In genomic region chr21:28719731-28720130, GRCh38 we compare ENCODE assay signal across 25 cellular contexts.
"Had no signal": no experiment of that assay in that cellular context is flagged by ENCODE, and none has a peak within 500 bp of the region (broad histone marks: within the 10 kb centered on the region; RNA-seq: fewer than 3 reads in every experiment).

No MANE protein-coding gene starts in this region.

- H3K36me3 Mint-ChIP-seq: activated naive CD4-positive, alpha-beta T cell treated with anti-CD3 and anti-CD28 coated beads, Interleukin-2, amount 50 U/mL, for 24 hours; WTC11 had no signal

- H3K27me3 Mint-ChIP-seq: activated CD4-positive, alpha-beta T cell treated with anti-CD3 and anti-CD28 coated beads, Interleukin-2, amount 10 ng/mL, durations not matched to agents 24 days and 14 days; activated CD8-positive, alpha-beta memory T cell treated with anti-CD3 and anti-CD28 coated beads, Interleukin-2, amount 10 ng/mL, durations not matched to agents 7 days and 5 days; activated naive CD4-positive, alpha-beta T cell treated with anti-CD3 and anti-CD28 coated beads, Interleukin-2, amount 50 U/mL, for 24 hours; activated T-cell treated with anti-CD3 and anti-CD28 coated beads, Interleukin-2, amount 50 U/mL, for 24 hours; central memory CD8-positive, alpha-beta T cell; T-helper 17 cell had no signal

- H3K4me3 Mint-ChIP-seq: activated CD4-positive, alpha-beta T cell treated with anti-CD3 and anti-CD28 coated beads, Interleukin-2, amount 10 ng/mL, durations not matched to agents 24 days and 14 days; activated CD8-positive, alpha-beta memory T cell treated with anti-CD3 and anti-CD28 coated beads, Interleukin-2, amount 10 ng/mL, durations not matched to agents 7 days and 5 days; activated naive CD4-positive, alpha-beta T cell treated with anti-CD3 and anti-CD28 coated beads, Interleukin-2, amount 50 U/mL, for 24 hours; activated T-cell treated with anti-CD3 and anti-CD28 coated beads, Interleukin-2, amount 50 U/mL, for 24 hours; activated T-helper 1 cell treated with anti-CD3 and anti-CD28 coated beads, Interleukin-12 subunit alpha, Interleukin-12 subunit beta, Interleukin-2, Interleukin-4 antibody, amounts not matched to agents 30 ng/mL and 10 ng/mL and 1 ng/mL, durations not matched to agents 14 hours and 24 hours and 36 hours; central memory CD8-positive, alpha-beta T cell; T-helper 17 cell; WTC11 had no signal

- H3K27ac ChIP-seq: body of pancreas had no signal

- ATAC-seq: activated CD8-positive, alpha-beta memory T cell treated with anti-CD3 and anti-CD28 coated beads, Interleukin-2, amount 10 ng/mL, durations not matched to agents 7 days and 5 days; body of pancreas; T-helper 17 cell; WTC11 had no signal

- DNase-seq: activated CD4-positive, alpha-beta T cell treated with anti-CD3 and anti-CD28 coated beads for 1 hour; activated CD4-positive, alpha-beta T cell treated with anti-CD3 and anti-CD28 coated beads, Interleukin-2, amount 10 ng/mL, durations not matched to agents 24 days and 14 days; activated CD4-positive, alpha-beta T cell treated with anti-CD3 and anti-CD28 coated beads, Interleukin-2, amount 50 U/mL, for 48 hours; activated CD8-positive, alpha-beta memory T cell treated with anti-CD3 and anti-CD28 coated beads, Interleukin-2, amount 10 ng/mL, durations not matched to agents 7 days and 5 days; activated effector memory CD4-positive, alpha-beta T cell treated with Interleukin-2 at 50 U/mL for 16 hours; activated naive CD4-positive, alpha-beta T cell; activated T-cell treated with anti-CD3 and anti-CD28 coated beads, Interleukin-2, amount 50 U/mL, for 24 hours; aorta; body of pancreas; KG1; MG63; MV-4-11; NCI-H1092 treated with DMSO at 0.1 percent for 48 hours; NCI-H1417 treated with DMSO at 0.1 percent for 48 hours; NCI-H187; NCI-H2081; NCI-H510A treated with DMSO at 0.1 percent for 48 hours; SHP77 treated with DMSO at 0.1 percent for 48 hours; T-helper 17 cell; T-helper 9 cell had no signal

- H3K27me3 ChIP-seq: body of pancreas, MG63 had no signal

- H3K4me1 Mint-ChIP-seq: activated naive CD4-positive, alpha-beta T cell treated with anti-CD3 and anti-CD28 coated beads, Interleukin-2, amount 50 U/mL, for 24 hours; T-helper 17 cell; WTC11 had no signal

- H3K9me3 Mint-ChIP-seq: activated naive CD4-positive, alpha-beta T cell treated with anti-CD3 and anti-CD28 coated beads, Interleukin-2, amount 50 U/mL, for 24 hours; activated T-cell treated with anti-CD3 and anti-CD28 coated beads, Interleukin-2, amount 50 U/mL, for 24 hours; central memory CD8-positive, alpha-beta T cell had no signal

- H3K27ac Mint-ChIP-seq: activated CD4-positive, alpha-beta T cell treated with anti-CD3 and anti-CD28 coated beads, Interleukin-2, amount 10 ng/mL, durations not matched to agents 24 days and 14 days; activated CD8-positive, alpha-beta memory T cell treated with anti-CD3 and anti-CD28 coated beads, Interleukin-2, amount 10 ng/mL, durations not matched to agents 7 days and 5 days; activated naive CD4-positive, alpha-beta T cell treated with anti-CD3 and anti-CD28 coated beads, Interleukin-2, amount 50 U/mL, for 24 hours; activated T-cell treated with anti-CD3 and anti-CD28 coated beads, Interleukin-2, amount 50 U/mL, for 24 hours; activated T-helper 1 cell treated with anti-CD3 and anti-CD28 coated beads, Interleukin-12 subunit alpha, Interleukin-12 subunit beta, Interleukin-2, Interleukin-4 antibody, amounts not matched to agents 30 ng/mL and 10 ng/mL and 1 ng/mL, durations not matched to agents 14 hours and 24 hours and 36 hours; T-helper 17 cell; WTC11 had no signal

- H3K4me3 ChIP-seq: body of pancreas, MG63 had no signal

- H3K36me3 ChIP-seq: MG63 had no signal

- H3K4me1 ChIP-seq: body of pancreas had no signal

- H3K9me3 ChIP-seq: body of pancreas had no signal

- FAIRE-seq: bronchial epithelial cell had no signal
